ENCODE assay signal across 8 cellular contexts in genomic region chr19:15125232-15126067, GRCh38. TPM values are rescaled to one million over a fixed set of nuclear protein-coding genes. Genes with fewer than 3 reads are reported as not detected.
DNase-seq lines count a peak whose midpoint lies in the region; ATAC-seq and TF ChIP-seq lines count a peak whose summit lies in the region.

No MANE protein-coding gene starts in this region.

- TF ChIP-seq EP300 in Ishikawa (IDR thresholded peaks at IDR 0.05; ENCODE audit: borderline replicate concordance): no peak

- TF ChIP-seq RAD21 in Ishikawa (IDR thresholded peaks at IDR 0.05; ENCODE audit: low read depth): no peak

- DNase-seq in DMS53 (lab: John Stamatoyannopoulos, UW) (peak; percentile 97), OCI-M2 (lab: John Stamatoyannopoulos, UW; ENCODE audit: unreplicated experiment) (peak; percentile 90), epithelial cell of proximal tubule (ENCODE audit: low read depth) (peak; percentile 64), mucosa of descending colon (peak; percentile 99)
- DNase-seq in activated T-cell treated with anti-CD3 and anti-CD28 coated beads, Interleukin-2, amount 50 U/mL, for 1 hour: peak; percentile 95
- peak; percentile 95 to 96 for DNase-seq in stimulated activated CD8-positive, alpha-beta memory T cell treated with anti-CD3 and anti-CD28 coated beads, Interleukin-4, amount 100 ng/mL, for 1 hour (ENCODE audit: low read depth in 2 of 2, low spot score in 1 of 2)

- H3K4me1 ChIP-seq in mucosa of descending colon (ENCODE audit: low read depth): peaks cover 21% of the 10 kb centered on the region

- ATAC-seq in GM21619 (IDR thresholded peaks at IDR 0.05; ENCODE audit: unreplicated experiment): peak; percentile 72
- ATAC-seq in mucosa of descending colon: peak; percentile 92

- TF ChIP-seq CTCF in epithelial cell of proximal tubule (conservative IDR thresholded peaks at IDR 0.05; ENCODE audit: low read depth, low read length): no peak
- no peak for TF ChIP-seq CTCF in mucosa of descending colon (IDR thresholded peaks at IDR 0.05)

- H3K9me3 ChIP-seq in mucosa of descending colon: no peaks in the 10 kb centered on the region

- H3K36me3 ChIP-seq in mucosa of descending colon (ENCODE audit: low read depth): no peaks in the 10 kb centered on the region

- intact Hi-C loops in mucosa of descending colon (cut with DNase I, micrococcal nuclease): no loop called here

- peak overlapping the region; percentile 97 for H3K4me3 ChIP-seq in epithelial cell of proximal tubule (ENCODE audit: low read depth, low read length)
- H3K4me3 ChIP-seq in mucosa of descending colon: peak overlapping the region; percentile 43

TF ChIP-seq in Ishikawa, 13 proteins besides CTCF, POLR2A, EP300 and RAD21:
- TF ChIP-seq USF1 (IDR thresholded peaks at IDR 0.05): peak; percentile 97
- peak; percentile 75 for TF ChIP-seq FOXM1 (IDR thresholded peaks at IDR 0.05; ENCODE audit: borderline replicate concordance, low read depth)
- TF ChIP-seq MAX (IDR thresholded peaks at IDR 0.05): peak; percentile 77
- no peak for TF ChIP-seq TAF1 (IDR thresholded peaks at IDR 0.05; ENCODE audit: low read depth)
- peak; percentile 27; the same call in 1 of the 2 replicates for TF ChIP-seq EGR1 (IDR thresholded peaks at IDR 0.05)
- no peak; the same call in 1 of the 2 replicates for TF ChIP-seq ZBTB7A (IDR thresholded peaks at IDR 0.05; ENCODE audit: low read depth)
- peak; percentile 69 for TF ChIP-seq YY1 (IDR thresholded peaks at IDR 0.05; ENCODE audit: low read depth)

RNA-seq across cellular contexts. Expression of gene SYDE1, which starts 18.2 kb away (rescaled TPM):
- 31.7 and 37.1 TPM in 2 replicates for total RNA-seq in epithelial cell of proximal tubule
- total RNA-seq in mucosa of descending colon: 10 to 100 TPM in 1 of 3 donors, 1 to 10 TPM in 2; 3.8 to 32.5 (median 4.1) TPM

RNA-seq across cellular contexts. Expression of gene OR1I1, which starts 43.4 kb away (rescaled TPM):
- total RNA-seq in epithelial cell of proximal tubule: not detected in 2 replicates
- total RNA-seq in mucosa of descending colon: not detected

Comparison
In these comparisons a context has a peak if more than half of its experiments do, and no peak if none do; other contexts are left out.
1. Peak in every context shown above with its lines: DNase-seq, ATAC-seq and H3K4me3 ChIP-seq.